In the genomic region with DNA sequence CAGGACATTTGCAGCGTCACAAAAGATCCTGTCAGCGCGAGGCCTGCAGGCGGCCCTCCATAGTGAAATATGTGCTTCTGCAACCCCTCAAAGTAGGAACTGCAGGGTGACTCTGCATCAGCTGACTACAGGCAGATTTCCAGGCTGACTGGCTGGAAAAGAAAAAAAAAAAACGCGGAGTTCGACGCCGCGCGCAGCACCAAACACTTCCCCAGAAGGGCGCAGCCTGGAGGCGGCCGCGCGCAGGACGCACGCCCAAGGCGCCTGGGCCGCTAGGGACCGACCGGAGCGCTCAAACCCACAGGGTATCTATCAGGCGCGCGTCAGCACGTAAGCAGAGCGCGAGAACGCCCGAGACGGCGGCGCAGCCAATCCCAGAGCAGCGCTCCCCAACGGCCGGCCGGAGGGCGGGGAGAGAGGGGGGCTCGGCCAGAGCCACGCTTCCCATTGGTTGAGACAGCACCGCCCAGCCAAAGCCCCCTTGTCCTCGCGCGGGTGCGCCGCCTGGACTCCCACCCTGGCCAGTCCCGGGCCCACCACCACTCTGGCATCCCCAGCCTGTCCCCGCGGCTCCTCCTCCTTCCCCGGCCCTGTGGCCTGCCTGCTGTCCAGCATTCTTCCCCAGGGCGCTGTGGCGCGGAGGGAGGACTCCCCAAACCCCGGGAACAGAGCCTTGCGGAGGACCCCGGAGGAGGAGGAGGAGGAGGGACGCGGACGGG, we compare ENCODE assay signal across 8 cellular contexts. TPM values are rescaled to one million over a fixed set of nuclear protein-coding genes. Genes with fewer than 3 reads are reported as not detected.
DNase-seq lines count a peak whose midpoint lies in the region; ATAC-seq and TF ChIP-seq lines count a peak whose summit lies in the region.

No MANE protein-coding gene starts in this region.

- ATAC-seq in GM23338 (peak; percentile 87), natural killer cell (peak; percentile 93 to 98 (median 96))

- peaks cover 4% of the 10 kb centered on the region; the same call in 1 of the 2 replicates for H3F3A ChIP-seq in GM23338 (replicated peaks; ENCODE audit: low read depth)

- peaks cover 13% of the 10 kb centered on the region for H3K27me3 ChIP-seq in GM23338 (ENCODE audit: insufficient read depth)

- intact Hi-C loops in activated T-helper 2 cell treated with anti-CD3 and anti-CD28 coated beads, Interferon-gamma antibody, Interleukin-2, Interleukin-4, amounts not matched to agents 10 μg/mL and 5 μg/mL and 100 μg/mL, durations not matched to agents 14 hours and 24 hours and 36 hours (cut with micrococcal nuclease): loop anchor here (1.0 to 10.0 kb wide), 2 partner anchors 45 to 180 kb away; a partner anchor contains a TSS
- intact Hi-C loops in natural killer cell (cut with micrococcal nuclease): no loop called here

- peak overlapping the region; percentile 90 for H2AFZ ChIP-seq in GM23338

- H3K9me3 Mint-ChIP-seq in GM23338 (peaks cover 15% of the 10 kb centered on the region; the same call in 2 of the 3 replicates), natural killer cell (no peaks in the 10 kb centered on the region)
- H3K9me3 Mint-ChIP-seq in activated T-helper 2 cell treated with anti-CD3 and anti-CD28 coated beads, Interferon-gamma antibody, Interleukin-2, Interleukin-4, amounts not matched to agents 10 μg/mL and 5 μg/mL and 100 μg/mL, durations not matched to agents 14 hours and 24 hours and 36 hours: no peaks in the 10 kb centered on the region

- DNase-seq in EL: peak; percentile 98
- peak; percentile 99 for DNase-seq in GM23338 (ENCODE audit: low spot score)
- DNase-seq in RPMI7951 (ENCODE audit: low read depth): peak; percentile 97
- peak; percentile 93 for DNase-seq in activated T-helper 2 cell treated with anti-CD3 and anti-CD28 coated beads, Interferon-gamma antibody, Interleukin-2, Interleukin-4, amounts not matched to agents 10 μg/mL and 5 μg/mL and 100 μg/mL, durations not matched to agents 14 hours and 24 hours and 36 hours (ENCODE audit: low spot score)
- DNase-seq in fibroblast of peridontal ligament (ENCODE audit: extremely low read depth): peak; percentile 94
- DNase-seq in natural killer cell: peak; percentile 83
- peak; percentile 73 to 86 (median 80) for DNase-seq in stimulated activated naive CD4-positive, alpha-beta T cell (lab: John Stamatoyannopoulos, UW)

- H3K27ac Mint-ChIP-seq in GM23338: peak overlapping the region; percentile 66
- peak overlapping the region; percentile 96 for H3K27ac Mint-ChIP-seq in activated T-helper 2 cell treated with anti-CD3 and anti-CD28 coated beads, Interferon-gamma antibody, Interleukin-2, Interleukin-4, amounts not matched to agents 10 μg/mL and 5 μg/mL and 100 μg/mL, durations not matched to agents 14 hours and 24 hours and 36 hours
- H3K27ac Mint-ChIP-seq in natural killer cell: peak overlapping the region; percentile 79 to 85

- peaks cover 18% of the 10 kb centered on the region for H3K79me2 ChIP-seq in GM23338 (replicated peaks; ENCODE audit: insufficient read depth)

- TF ChIP-seq CTCF in GM23338 (conservative IDR thresholded peaks at IDR 0.05; ENCODE audit: low read depth in 2 of 2) (peak; percentile 42 to 47), LNCAP (IDR thresholded peaks at IDR 0.05) (peak; percentile 62; the same call in 1 of the 2 replicates), natural killer cell (IDR thresholded peaks at IDR 0.05) (peak; percentile 31)

- peak overlapping the region; percentile 86 for H3K27ac ChIP-seq in GM23338 (ENCODE audit: low read depth)

- H3K9me2 ChIP-seq in GM23338 (ENCODE audit: insufficient read depth): no peaks in the 10 kb centered on the region

- peaks cover 16% of the 10 kb centered on the region for H3K36me3 Mint-ChIP-seq in GM23338 (ENCODE audit: low read depth)
- H3K36me3 Mint-ChIP-seq in activated T-helper 2 cell treated with anti-CD3 and anti-CD28 coated beads, Interferon-gamma antibody, Interleukin-2, Interleukin-4, amounts not matched to agents 10 μg/mL and 5 μg/mL and 100 μg/mL, durations not matched to agents 14 hours and 24 hours and 36 hours (ENCODE audit: low read depth): peaks cover 32% of the 10 kb centered on the region
- no peaks in the 10 kb centered on the region for H3K36me3 Mint-ChIP-seq in natural killer cell

- peak overlapping the region; percentile 83 for H3K4me2 ChIP-seq in GM23338

- H3K4me3 Mint-ChIP-seq in GM23338 (peak overlapping the region; percentile 75), natural killer cell (peak overlapping the region; percentile 89)
- H3K4me3 Mint-ChIP-seq in activated T-helper 2 cell treated with anti-CD3 and anti-CD28 coated beads, Interferon-gamma antibody, Interleukin-2, Interleukin-4, amounts not matched to agents 10 μg/mL and 5 μg/mL and 100 μg/mL, durations not matched to agents 14 hours and 24 hours and 36 hours (ENCODE audit: low read depth): peak overlapping the region; percentile 92

- peaks cover 17% of the 10 kb centered on the region for H3K27me3 Mint-ChIP-seq in GM23338 (ENCODE audit: insufficient read depth, low read depth, poor library complexity)
- peaks cover 13% of the 10 kb centered on the region for H3K27me3 Mint-ChIP-seq in activated T-helper 2 cell treated with anti-CD3 and anti-CD28 coated beads, Interferon-gamma antibody, Interleukin-2, Interleukin-4, amounts not matched to agents 10 μg/mL and 5 μg/mL and 100 μg/mL, durations not matched to agents 14 hours and 24 hours and 36 hours (ENCODE audit: low read depth)
- H3K27me3 Mint-ChIP-seq in natural killer cell (ENCODE audit: low read depth in 2 of 2): peaks cover 13 to 16% of the 10 kb centered on the region in 2 donors

- no peaks in the 10 kb centered on the region for H3K36me3 ChIP-seq in GM23338 (ENCODE audit: insufficient read depth)

- H3K4me1 Mint-ChIP-seq in GM23338 (peaks cover 38% of the 10 kb centered on the region), natural killer cell (peaks cover 9 to 16% of the 10 kb centered on the region in 2 donors)
- H3K4me1 Mint-ChIP-seq in activated T-helper 2 cell treated with anti-CD3 and anti-CD28 coated beads, Interferon-gamma antibody, Interleukin-2, Interleukin-4, amounts not matched to agents 10 μg/mL and 5 μg/mL and 100 μg/mL, durations not matched to agents 14 hours and 24 hours and 36 hours (ENCODE audit: low read depth): peaks cover 32% of the 10 kb centered on the region

- H4K20me1 ChIP-seq in GM23338 (replicated peaks; ENCODE audit: insufficient read depth): no peaks in the 10 kb centered on the region

- H3K4me3 ChIP-seq in GM23338: peak overlapping the region; percentile 78

- peaks cover 41% of the 10 kb centered on the region for H3K4me1 ChIP-seq in GM23338 (ENCODE audit: insufficient read depth)

TF ChIP-seq in GM23338, 12 proteins besides CTCF, POLR2A, EP300 and RAD21:
- TF ChIP-seq CREB1 (CRISPR knock-in tag; IDR thresholded peaks at IDR 0.05; ENCODE audit: low read depth): peak; percentile 90
- TF ChIP-seq NANOG (IDR thresholded peaks at IDR 0.05; ENCODE audit: borderline replicate concordance): no peak
- TF ChIP-seq ZNF331 (CRISPR knock-in tag; IDR thresholded peaks at IDR 0.05; ENCODE audit: low read depth): no peak
- TF ChIP-seq STAT1 (IDR thresholded peaks at IDR 0.05; ENCODE audit: unreplicated experiment): no peak
- TF ChIP-seq, protein P1, sequence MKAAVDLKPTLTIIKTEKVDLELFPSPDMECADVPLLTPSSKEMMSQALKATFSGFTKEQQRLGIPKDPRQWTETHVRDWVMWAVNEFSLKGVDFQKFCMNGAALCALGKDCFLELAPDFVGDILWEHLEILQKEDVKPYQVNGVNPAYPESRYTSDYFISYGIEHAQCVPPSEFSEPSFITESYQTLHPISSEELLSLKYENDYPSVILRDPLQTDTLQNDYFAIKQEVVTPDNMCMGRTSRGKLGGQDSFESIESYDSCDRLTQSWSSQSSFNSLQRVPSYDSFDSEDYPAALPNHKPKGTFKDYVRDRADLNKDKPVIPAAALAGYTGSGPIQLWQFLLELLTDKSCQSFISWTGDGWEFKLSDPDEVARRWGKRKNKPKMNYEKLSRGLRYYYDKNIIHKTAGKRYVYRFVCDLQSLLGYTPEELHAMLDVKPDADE (IDR thresholded peaks at IDR 0.05): 0 out of 2 replicates have a peak, but pooled peaks have one; percentile 12
- TF ChIP-seq POLR2AphosphoS5 (IDR thresholded peaks at IDR 0.05; ENCODE audit: low read depth): peak; percentile 76
- no peak for TF ChIP-seq EZH2phosphoT487 (IDR thresholded peaks at IDR 0.05; ENCODE audit: unreplicated experiment)

RNA-seq across cellular contexts. Expression of a gene that starts 1.0 kb away (rescaled TPM):
- total RNA-seq in GM23338 (2014; rRNA removed; shearing (Covaris generic)): 11.2 and 18.1 TPM in 2 replicates
- polyA plus RNA-seq in GM23338 (2016; fragmentation: Nextera tagmentation; extraction: Ambion mirVana): 17.1 and 19.3 TPM in 2 replicates
- total RNA-seq in RPMI7951 (2014; rRNA removed; shearing (Covaris generic)): 13.1 and 14.5 TPM in 2 replicates
- total RNA-seq in activated T-helper 2 cell treated with anti-CD3 and anti-CD28 coated beads, Interferon-gamma antibody, Interleukin-2, Interleukin-4, amounts not matched to agents 10 μg/mL and 5 μg/mL and 100 μg/mL, durations not matched to agents 14 hours and 24 hours and 36 hours: 140 and 146 TPM in 2 replicates
- total RNA-seq in natural killer cell: 10 to 100 TPM; 14.0 to 24.5 (median 17.4) TPM

Comparison
In these comparisons a context has a peak if more than half of its experiments do, and no peak if none do; other contexts are left out.
1. Peak in every context shown above with its lines: DNase-seq, ATAC-seq, H3K4me3 ChIP-seq and H3K27ac ChIP-seq.